6 cellular contexts compared by ENCODE assay signal in the genomic region with DNA sequence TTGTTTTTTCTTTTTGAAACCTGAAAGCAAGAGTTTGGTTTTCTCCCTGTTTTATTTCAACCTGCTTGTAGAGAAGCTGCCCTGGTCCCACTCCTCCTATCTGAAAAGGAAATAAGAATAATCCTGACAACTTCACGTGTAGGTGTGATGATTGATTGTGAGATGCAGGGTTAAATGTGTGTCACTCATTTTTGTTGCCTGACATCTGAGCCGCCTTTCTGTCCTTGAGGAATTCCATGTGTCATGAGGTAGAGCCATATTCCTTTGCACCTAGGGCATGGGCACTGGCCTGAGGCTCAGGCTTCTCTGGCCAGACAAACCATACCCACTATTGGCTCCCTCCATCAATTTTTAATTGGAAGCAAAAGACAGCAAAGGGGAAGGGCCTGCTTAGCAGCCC.
"Had no signal": no experiment of that assay in that cellular context is flagged by ENCODE, and none has a peak within 500 bp of the region (broad histone marks: within the 10 kb centered on the region; RNA-seq: fewer than 3 reads in every experiment).

No MANE protein-coding gene starts in this region.

- H3K27ac Mint-ChIP-seq: IgD-negative memory B cell had no signal

- ATAC-seq: K562 had no signal

- H3K4me1 Mint-ChIP-seq: IgD-negative memory B cell had no signal

- H3K4me2 ChIP-seq: KMS-11 had no signal

- H3K36me3 Mint-ChIP-seq: IgD-negative memory B cell had no signal

- H3K9ac ChIP-seq: KMS-11 had no signal

- H3K4me3 ChIP-seq: K562 had no signal

- DNase-seq: KBM-7, KG1 had no signal

- H3K4me3 Mint-ChIP-seq: IgD-negative memory B cell had no signal

- H3K27ac ChIP-seq: HL-60, KMS-11 had no signal
